26 cellular contexts compared by ENCODE assay signal in the genomic region with DNA sequence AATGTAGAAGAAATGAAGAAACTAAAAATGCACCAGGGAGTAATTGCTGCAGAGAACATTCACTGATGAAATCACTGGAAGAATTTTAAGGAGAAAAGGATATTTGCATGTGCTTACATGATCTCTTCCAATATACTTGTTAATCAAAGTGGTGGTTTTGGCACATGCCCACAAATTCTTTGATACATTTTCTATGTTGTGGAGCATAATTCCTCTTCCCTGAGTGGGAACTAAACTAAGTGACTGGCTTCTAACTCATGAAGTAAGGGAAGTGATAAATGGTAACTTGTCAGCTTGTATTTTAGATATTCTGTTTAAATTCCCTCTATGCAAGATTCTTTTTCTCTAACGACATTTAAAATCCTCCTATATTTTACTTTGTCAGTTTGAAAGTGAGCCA.
"Had no signal": no experiment of that assay in that cellular context is flagged by ENCODE, and none has a peak within 500 bp of the region (broad histone marks: within the 10 kb centered on the region; RNA-seq: fewer than 3 reads in every experiment).

No MANE protein-coding gene starts in this region.

- DNase-seq: activated CD4-positive, alpha-beta memory T cell treated with anti-CD3 and anti-CD28 coated beads, Interleukin-2, amount 10 ng/mL, durations not matched to agents 7 days and 5 days; activated CD4-positive, alpha-beta T cell treated with anti-CD3 and anti-CD28 coated beads for 1 hour; activated CD4-positive, alpha-beta T cell treated with anti-CD3 and anti-CD28 coated beads for 4 hours; activated CD4-positive, alpha-beta T cell treated with anti-CD3 and anti-CD28 coated beads, Interleukin-2, amount 10 ng/mL, durations not matched to agents 7 days and 5 days; activated CD4-positive, alpha-beta T cell treated with anti-CD3 and anti-CD28 coated beads, Interleukin-2, amount 50 U/mL, for 4 hours; activated CD8-positive, alpha-beta memory T cell treated with anti-CD3 and anti-CD28 coated beads, Interleukin-2, amount 50 U/mL, for 48 hours; activated gamma-delta T cell; activated naive CD4-positive, alpha-beta T cell; activated naive CD4-positive, alpha-beta T cell treated with anti-CD3 and anti-CD28 coated beads, Interleukin-2, amount 10 ng/mL, durations not matched to agents 7 days and 5 days; activated naive CD8-positive, alpha-beta T cell treated with anti-CD3 and anti-CD28 coated beads, Interleukin-2, amount 10 ng/mL, durations not matched to agents 7 days and 5 days; activated T-cell treated with anti-CD3 and anti-CD28 coated beads for 4 hours; activated T-cell treated with anti-CD3 and anti-CD28 coated beads, Interleukin-2, amount 50 U/mL, for 24 hours; activated T-cell treated with anti-CD3 and anti-CD28 coated beads, Interleukin-2, amount 50 U/mL, for 72 hours; body of pancreas; dermis blood vessel endothelial cell; effector CD4-positive, alpha-beta T cell; esophagus squamous epithelium; foreskin keratinocyte; gastrocnemius medialis; glutamatergic neuron; heart left ventricle; T-helper 2 cell had no signal

- H3K4me3 ChIP-seq: ascending aorta, body of pancreas, coronary artery, esophagus squamous epithelium, gastrocnemius medialis, heart left ventricle had no signal

- ATAC-seq: activated naive CD4-positive, alpha-beta T cell treated with anti-CD3 and anti-CD28 coated beads, Interleukin-2, amount 50 U/mL, for 72 hours; activated T-cell treated with anti-CD3 and anti-CD28 coated beads, Interleukin-2, amount 50 U/mL, for 72 hours; body of pancreas; foreskin keratinocyte; gastrocnemius medialis; heart left ventricle; WTC11 had no signal
